Comparison of ENCODE assay signal across 27 cellular contexts in genomic region chr1:213596729-213597128, GRCh38.
"Had no signal": no experiment of that assay in that cellular context is flagged by ENCODE, and none has a peak within 500 bp of the region (broad histone marks: within the 10 kb centered on the region; RNA-seq: fewer than 3 reads in every experiment).

No MANE protein-coding gene starts in this region.

- H3K9me3 ChIP-seq: stomach, suprapubic skin, testis, thoracic aorta, thyroid gland, tibial artery, tibial nerve, transverse colon, upper lobe of left lung, upper lobe of right lung, uterus, vagina had no signal

- H3K27ac ChIP-seq: stomach, suprapubic skin, testis, thoracic aorta, thyroid gland, tibial artery, tibial nerve, transverse colon, upper lobe of left lung, upper lobe of right lung, uterus, vagina had no signal

- ATAC-seq: stimulated activated effector memory CD8-positive, alpha-beta T cell treated with anti-CD3 and anti-CD28 coated beads, Interleukin-12 subunit alpha, Interleukin-12 subunit beta, amount 100 ng/mL, for 72 hours; stimulated activated memory B cell treated with anti-CD40 and anti-IgM and Interleukin-4, amounts not matched to agents 10 μg/mL and 1 μg/mL and 100 μg/mL, for 72 hours; stimulated activated naive B cell treated with anti-CD40 and anti-IgM and Interleukin-4, amounts not matched to agents 10 μg/mL and 1 μg/mL and 100 μg/mL, for 72 hours; stimulated activated naive CD8-positive, alpha-beta T cell treated with anti-CD3 and anti-CD28 coated beads, Interleukin-15, amount 100 ng/mL, for 72 hours; stimulated activated naive CD8-positive, alpha-beta T cell treated with anti-CD3 and anti-CD28 coated beads, Interleukin-15, Interleukin-2, amounts not matched to agents 100 U/mL and 50 U/mL, for 24 hours; upper lobe of right lung had no signal

- DNase-seq: stimulated activated CD4-positive, alpha-beta T cell treated with anti-CD3 and anti-CD28 coated beads, Interleukin-2, amount 100 ng/mL, for 48 hours; stimulated activated CD4-positive, alpha-beta T cell treated with anti-CD3 and anti-CD28 coated beads, Interleukin-4, amount 100 ng/mL, for 1 hour; stimulated activated CD4-positive, alpha-beta T cell treated with anti-CD3 and anti-CD28 coated beads, Interleukin-4, amount 100 ng/mL, for 24 hours; stimulated activated CD4-positive, alpha-beta T cell treated with anti-CD3 and anti-CD28 coated beads, Interleukin-4, amount 100 ng/mL, for 4 hours; stimulated activated CD8-positive, alpha-beta memory T cell treated with anti-CD3 and anti-CD28 coated beads, Interleukin-4, amount 100 ng/mL, for 48 hours; stimulated activated naive B cell treated with anti-CD40 and anti-IgM and Interleukin-4, amounts not matched to agents 10 μg/mL and 1 μg/mL and 100 μg/mL, for 72 hours; stimulated activated naive CD4-positive, alpha-beta T cell; stimulated activated naive CD4-positive, alpha-beta T cell treated with Interleukin-2 at 50 U/mL for 16 hours; stimulated activated naive CD8-positive, alpha-beta T cell treated with anti-CD3 and anti-CD28 coated beads, Interleukin-15, amount 100 ng/mL, for 72 hours; stimulated activated naive CD8-positive, alpha-beta T cell treated with anti-CD3 and anti-CD28 coated beads, Interleukin-15, Interleukin-2, amounts not matched to agents 100 U/mL and 50 U/mL, for 24 hours; stomach; substantia nigra; testis; thyroid gland; tibial artery; transverse colon; trophoblast cell; upper lobe of right lung; uterus had no signal

- H3K4me3 ChIP-seq: stomach, suprapubic skin, testis, thoracic aorta, thyroid gland, tibial artery, tibial nerve, transverse colon, upper lobe of left lung, upper lobe of right lung, uterus, vagina had no signal

- H3K27me3 ChIP-seq: stomach, suprapubic skin, testis, thyroid gland, tibial artery, tibial nerve, transverse colon, upper lobe of left lung, upper lobe of right lung, uterus, vagina had no signal

- H3K4me1 ChIP-seq: stomach, suprapubic skin, testis, thyroid gland, tibial artery, tibial nerve, transverse colon, upper lobe of left lung, upper lobe of right lung, uterus, vagina had no signal

- FAIRE-seq: urothelium cell line had no signal

- H3K36me3 ChIP-seq: stomach, suprapubic skin, thoracic aorta, thyroid gland, tibial artery, tibial nerve, transverse colon, upper lobe of left lung, upper lobe of right lung, uterus, vagina had no signal
